19 cellular contexts compared by ENCODE assay signal in genomic region chr6:114581293-114581692, GRCh38.
A peak's percentile ranks its signal among the peaks of the same experiment; 100 is the strongest.
DNase-seq lines count a peak whose midpoint lies in the region; ATAC-seq, FAIRE-seq and TF ChIP-seq lines count a peak whose summit lies in the region.
"Had no signal": no experiment of that assay in that cellular context is flagged by ENCODE, and none has a peak within 500 bp of the region (broad histone marks: within the 10 kb centered on the region; RNA-seq: fewer than 3 reads in every experiment).

No MANE protein-coding gene starts in this region.

- H3K4me2 ChIP-seq in BLaER1 treated with 17β-estradiol and CSF1 and Interleukin-3, amounts not matched to agents 10 nM and 100 nM = peak overlapping the region in 10 of 11 experiments; percentile 29 to 82 (median 64); a peak in 18 of 22 replicates
- H3K4me2 ChIP-seq in K562 (ENCODE audit: insufficient read depth, low read length) = no peak overlapping the region

- H3K4me3 ChIP-seq in BE2C (ENCODE audit: low read depth, low read length) = no peak overlapping the region
- 0 out of 20 replicates have a peak overlapping the region, but pooled peaks of 1 of the 10 experiments have one; percentile 7 for H3K4me3 ChIP-seq in BLaER1 treated with 17β-estradiol and CSF1 and Interleukin-3, amounts not matched to agents 10 nM and 100 nM
- no peak overlapping the region for H3K4me3 ChIP-seq in K562

- WGBS in K562 (ENCODE audit: insufficient coverage, low coverage, missing lambda C conversion rate) = 0% methylated on average over 2 of the region's 2 CpGs

- POLR2A ChIA-PET in K562 (lab: Yijun Ruan, JAX) = no interaction called here

- no peaks in the 10 kb centered on the region for H3K9me3 ChIP-seq in BE2C
- H3K9me3 ChIP-seq in BLaER1 treated with 17β-estradiol and CSF1 and Interleukin-3, amounts not matched to agents 10 nM and 100 nM (replicated peaks in 1 of 11) = peaks cover 9 to 31% (median 21%) of the 10 kb centered on the region in 11 experiments; a peak in 20 of 22 replicates
- H3K9me3 ChIP-seq in K562 (replicated peaks; ENCODE audit: control insufficient read depth, insufficient read depth, low read depth, low read length) = no peaks in the 10 kb centered on the region; the same call in 1 of the 2 replicates

- no peaks in the 10 kb centered on the region for H3K27me3 ChIP-seq in BE2C
- H3K27me3 ChIP-seq in BLaER1 treated with 17β-estradiol and CSF1 and Interleukin-3, amounts not matched to agents 10 nM and 100 nM = no peaks in the 10 kb centered on the region
- no peaks in the 10 kb centered on the region for H3K27me3 ChIP-seq in K562 (ENCODE audit: control insufficient read depth in 2 of 2, insufficient read depth in 2 of 2, low read length in 2 of 2)

- no peaks in the 10 kb centered on the region for H3K9me1 ChIP-seq in K562 (ENCODE audit: control insufficient read depth, insufficient read depth, low read length)

- intact Hi-C loops in K562 (cut with micrococcal nuclease) = no loop called here

- CTCF ChIA-PET in K562 (lab: Yijun Ruan, JAX; ENCODE audit: low intra/inter-chr PET ratio) = no interaction called here

- no peaks in the 10 kb centered on the region for H4K20me1 ChIP-seq in BLaER1 treated with 17β-estradiol and CSF1 and Interleukin-3, amounts not matched to agents 10 nM and 100 nM
- no peaks in the 10 kb centered on the region for H4K20me1 ChIP-seq in K562 (replicated peaks; ENCODE audit: control insufficient read depth, insufficient read depth, low read length)

- H3K4me1 ChIP-seq in BE2C (no peaks in the 10 kb centered on the region; the same call in 1 of the 2 replicates), K562 (replicated peaks in 1 of 2; ENCODE audit: control insufficient read depth in 2 of 2, insufficient read depth in 2 of 2, low read length in 2 of 2) (no peaks in the 10 kb centered on the region)
- H3K4me1 ChIP-seq in BLaER1 treated with 17β-estradiol and CSF1 and Interleukin-3, amounts not matched to agents 10 nM and 100 nM = peaks cover 4 to 19% (median 15%) of the 10 kb centered on the region in 10 experiments; a peak in 18 of 20 replicates

- TF ChIP-seq EP300 in K562 (IDR thresholded peaks at IDR 0.05; ENCODE audit: low read length) = no peak

- FAIRE-seq in K562 (lab: Jason Lieb, UNC) = no peak
- FAIRE-seq: GM12892, GM18507, H1 had no signal

- TF ChIP-seq CTCF in BE2C (IDR thresholded peaks at IDR 0.05; ENCODE audit: low read depth, low read length) = no peak
- no peak for TF ChIP-seq CTCF in K562 (IDR thresholded peaks at IDR 0.05 in 2 of 3, conservative IDR thresholded peaks at IDR 0.05 in 1 of 3; ENCODE audit: insufficient read depth in 2 of 3, low read depth in 1 of 3, low read length in 3 of 3)

- H2AFZ ChIP-seq in K562 (ENCODE audit: low read depth, low read length) = no peak overlapping the region

- TF ChIP-seq POLR2A in K562 (conservative IDR thresholded peaks at IDR 0.05) = no peak

- DNase-seq in BE2C (peak; percentile 24), NCI-H2171 treated with DMSO at 0.1 percent for 48 hours (lab: John Stamatoyannopoulos, UW) (peak; percentile 48), K562 (ENCODE audit: extremely low read depth in 1 of 4, low spot score in 3 of 4) (no peak), SW 1271 (lab: John Stamatoyannopoulos, UW) (no peak), KBM-7 (no peak)
- DNase-seq: DMS79, KG1, MV-4-11, NCI-H1417 treated with DMSO at 0.1 percent for 48 hours, NCI-H2029, NCI-H510A, OCI-M1, RPMI8226, T-helper 2 cell had no signal

- TF ChIP-seq RAD21 in K562 (CRISPR knock-in tag; conservative IDR thresholded peaks at IDR 0.05 in 1 of 2, IDR thresholded peaks at IDR 0.05 in 1 of 2) = no peak

- 0 out of 22 replicates have a peak overlapping the region, but pooled peaks of 2 of the 11 experiments have one; percentile 5 to 36 for H3K9ac ChIP-seq in BLaER1 treated with 17β-estradiol and CSF1 and Interleukin-3, amounts not matched to agents 10 nM and 100 nM
- no peak overlapping the region for H3K9ac ChIP-seq in K562 (ENCODE audit: insufficient read depth in 1 of 2, low read depth in 2 of 2, low read length in 2 of 2)

- no TSS peak for BruUV-seq in K562 (replicated peaks; lab: Mats Ljungman, UMichigan)

- H3K36me3 ChIP-seq in BE2C (no peaks in the 10 kb centered on the region), K562 (ENCODE audit: control insufficient read depth, insufficient read depth, low read length) (no peaks in the 10 kb centered on the region)
- H3K36me3 ChIP-seq in BLaER1 treated with 17β-estradiol and CSF1 and Interleukin-3, amounts not matched to agents 10 nM and 100 nM = no peaks in the 10 kb centered on the region

- no peaks in the 10 kb centered on the region for H3K79me2 ChIP-seq in K562 (ENCODE audit: control insufficient read depth, insufficient read depth, low read length)

- peak overlapping the region in 2 of 11 experiments; percentile 39 to 66; a peak in 2 of 22 replicates for H3K27ac ChIP-seq in BLaER1 treated with 17β-estradiol and CSF1 and Interleukin-3, amounts not matched to agents 10 nM and 100 nM
- no peak overlapping the region for H3K27ac ChIP-seq in K562 (ENCODE audit: extremely low read depth, low read depth, low read length)

- in situ Hi-C loops in K562 (cut with MboI) = no loop called here
- in situ Hi-C loops in KBM-7 (cut with MboI; ENCODE audit: low pct_unique_long_range_greater_than_20kb, low sequenced_read_pairs) = no loop called here

- ATAC-seq in K562 (no peak), HG02642 (IDR thresholded peaks at IDR 0.05; ENCODE audit: poor library complexity, unreplicated experiment) (no peak)

TF ChIP-seq in K562, 482 proteins besides CTCF, POLR2A, EP300 and RAD21:
- peak; percentile 26; the same call in 1 of the 2 replicates for TF ChIP-seq NFIX (CRISPR knock-in tag; IDR thresholded peaks at IDR 0.05; ENCODE audit: low read depth)
- TF ChIP-seq ZNF398 (CRISPR knock-in tag; IDR thresholded peaks at IDR 0.05) = no peak
- peak; percentile 52; the same call in 1 of the 2 replicates for TF ChIP-seq NFIC (IDR thresholded peaks at IDR 0.05)
- TF ChIP-seq ZNF280A (IDR thresholded peaks at IDR 0.05; ENCODE audit: low read depth, partially characterized antibody) = no peak

Comparison
In these comparisons a context has a peak if more than half of its experiments do, and no peak if none do; other contexts are left out.
1. DNase-seq: peak in BE2C (single experiment) and NCI-H2171 treated with DMSO at 0.1 percent for 48 hours (single experiment); none in K562 (0 of 4), SW 1271 (0 of 2) and KBM-7 (single experiment).